1 cellular context compared by ENCODE assay signal in the genomic region with DNA sequence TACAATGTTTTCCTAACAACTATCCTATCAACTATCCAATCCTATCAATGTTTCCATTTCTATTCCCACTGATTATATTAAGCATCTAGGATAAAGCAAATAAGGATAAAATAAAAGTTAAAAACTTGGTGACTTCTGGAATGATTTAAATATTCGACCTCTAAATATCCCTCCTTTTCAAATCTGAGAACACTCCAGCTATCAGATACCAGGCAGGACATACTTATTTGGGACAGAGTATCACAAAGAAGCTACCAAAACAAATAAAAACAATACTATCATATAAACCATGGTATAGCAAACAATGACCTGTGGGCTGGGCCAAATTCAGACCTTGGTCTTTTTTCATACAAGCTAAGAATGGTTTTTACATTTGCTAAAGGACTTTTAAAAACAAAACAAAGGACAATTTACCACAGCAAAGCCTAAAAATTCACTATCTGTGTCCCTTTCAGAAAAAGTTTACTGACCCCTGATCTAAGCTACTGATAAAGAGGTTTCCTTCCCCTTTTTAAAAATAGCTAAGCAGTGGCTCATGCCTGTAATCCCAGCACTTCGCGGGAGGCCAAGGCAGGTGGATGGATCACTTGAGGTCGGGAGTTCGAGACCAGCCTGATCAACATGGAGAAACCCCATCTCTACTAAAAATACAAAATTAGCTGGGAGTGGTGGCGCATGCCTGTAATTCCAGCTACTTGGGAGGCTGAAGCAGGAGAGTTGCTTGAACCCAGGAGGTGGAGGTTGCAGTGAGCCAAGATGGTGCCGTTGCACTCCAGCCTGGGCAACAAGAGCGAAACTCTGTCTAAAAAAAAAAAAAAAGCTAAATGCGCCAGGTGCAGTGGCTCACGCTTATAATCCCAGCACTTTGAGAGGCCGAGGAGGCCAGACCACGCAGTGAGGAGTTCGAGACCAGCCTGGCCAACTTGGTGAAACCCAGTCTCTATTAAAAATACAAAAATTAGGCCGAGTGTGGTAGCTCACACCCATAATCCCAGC.
TF ChIP-seq lines count a peak whose summit lies in the region.

No MANE protein-coding gene starts in this region.

TF ChIP-seq in H1, 55 proteins besides CTCF, POLR2A, EP300 and RAD21:
- TF ChIP-seq EGR1 (IDR thresholded peaks at IDR 0.05; ENCODE audit: borderline replicate concordance, low read depth, low read length) (no peak), KDM4A (IDR thresholded peaks at IDR 0.05; ENCODE audit: low read depth, low read length, severe bottlenecking) (no peak), CTBP2 (IDR thresholded peaks at IDR 0.05; ENCODE audit: borderline replicate concordance, insufficient read depth, insufficient read length, low read length) (no peak), PHF8 (conservative IDR thresholded peaks at IDR 0.05; ENCODE audit: low read depth, low read length) (no peak), TEAD4 (IDR thresholded peaks at IDR 0.05; ENCODE audit: low read depth, low read length) (no peak), TBP (IDR thresholded peaks at IDR 0.05; ENCODE audit: low read depth, low read length) (no peak)
